Comparison of ENCODE assay signal across 10 cellular contexts in the genomic region with DNA sequence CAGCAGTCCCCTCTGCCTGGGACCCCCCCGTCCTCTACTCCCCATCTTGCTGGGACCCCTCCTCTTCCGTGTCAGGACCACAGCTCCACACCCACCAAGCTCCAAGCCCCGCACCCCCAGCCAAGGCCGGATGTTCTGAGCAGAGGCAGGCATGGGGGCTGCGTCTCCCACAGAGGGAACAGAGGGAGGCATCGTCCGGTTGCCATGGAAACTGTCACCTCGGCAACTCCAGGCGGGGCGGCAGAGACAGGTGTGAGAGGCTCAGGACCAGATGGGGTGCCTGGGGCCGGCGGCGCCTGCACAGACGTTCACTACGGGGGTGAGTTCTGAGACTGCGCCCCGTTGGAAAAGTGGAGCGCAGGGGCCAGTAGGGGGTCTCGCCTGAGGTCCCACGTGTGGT. TPM values are rescaled to one million over a fixed set of nuclear protein-coding genes. Genes with fewer than 3 reads are reported as not detected.
DNase-seq lines count a peak whose midpoint lies in the region; ATAC-seq and TF ChIP-seq lines count a peak whose summit lies in the region.
"Had no signal": no experiment of that assay in that cellular context is flagged by ENCODE, and none has a peak within 500 bp of the region (broad histone marks: within the 10 kb centered on the region; RNA-seq: fewer than 3 reads in every experiment).

No MANE protein-coding gene starts in this region.

- peaks cover 19% of the 10 kb centered on the region for H3K4me1 Mint-ChIP-seq in activated naive CD4-positive, alpha-beta T cell treated with anti-CD3 and anti-CD28 coated beads, Interleukin-2, amount 10 ng/mL, durations not matched to agents 7 days and 5 days
- peaks cover 29% of the 10 kb centered on the region for H3K4me1 Mint-ChIP-seq in stimulated activated memory B cell treated with anti-CD40 and anti-IgM and Interleukin-4, amounts not matched to agents 10 μg/mL and 1 μg/mL and 100 μg/mL, for 72 hours
- H3K4me1 Mint-ChIP-seq in type B pancreatic cell (ENCODE audit: unreplicated experiment), result no peaks in the 10 kb centered on the region

- no peaks in the 10 kb centered on the region for H3K27me3 Mint-ChIP-seq in activated naive CD4-positive, alpha-beta T cell treated with anti-CD3 and anti-CD28 coated beads, Interleukin-2, amount 10 ng/mL, durations not matched to agents 7 days and 5 days
- H3K27me3 Mint-ChIP-seq in stimulated activated memory B cell treated with anti-CD40 and anti-IgM and Interleukin-4, amounts not matched to agents 10 μg/mL and 1 μg/mL and 100 μg/mL, for 72 hours, result no peaks in the 10 kb centered on the region
- H3K27me3 Mint-ChIP-seq in type B pancreatic cell, result no peaks in the 10 kb centered on the region

- TF ChIP-seq CTCF in type B pancreatic cell (conservative IDR thresholded peaks at IDR 0.05), result no peak

- H3K9me3 Mint-ChIP-seq in activated naive CD4-positive, alpha-beta T cell treated with anti-CD3 and anti-CD28 coated beads, Interleukin-2, amount 10 ng/mL, durations not matched to agents 7 days and 5 days, result no peaks in the 10 kb centered on the region
- no peaks in the 10 kb centered on the region for H3K9me3 Mint-ChIP-seq in stimulated activated memory B cell treated with anti-CD40 and anti-IgM and Interleukin-4, amounts not matched to agents 10 μg/mL and 1 μg/mL and 100 μg/mL, for 72 hours
- no peaks in the 10 kb centered on the region for H3K9me3 Mint-ChIP-seq in type B pancreatic cell

- DNase-seq in activated naive CD4-positive, alpha-beta T cell treated with anti-CD3 and anti-CD28 coated beads, Interleukin-2, amount 10 ng/mL, durations not matched to agents 7 days and 5 days, result peak; percentile 65
- no peak for DNase-seq in activated naive CD4-positive, alpha-beta T cell treated with Interleukin-2 at 50 U/mL for 16 hours
- peak; percentile 96 for DNase-seq in NCI-H2171 (lab: John Stamatoyannopoulos, UW)
- peak; percentile 76 for DNase-seq in cerebellum (ENCODE audit: low spot score)
- no peak for DNase-seq in NCI-H2029 (lab: John Stamatoyannopoulos, UW)
- no peak for DNase-seq in type B pancreatic cell (ENCODE audit: extremely low spot score, unreplicated experiment)
- DNase-seq: PC-3 had no signal

- CTCF ChIA-PET in activated naive CD4-positive, alpha-beta T cell treated with anti-CD3 and anti-CD28 coated beads, Interleukin-2, amount 10 ng/mL, durations not matched to agents 7 days and 5 days (lab: Charles Lee), result no interaction called here

- peaks cover 28% of the 10 kb centered on the region for H3K36me3 Mint-ChIP-seq in activated naive CD4-positive, alpha-beta T cell treated with anti-CD3 and anti-CD28 coated beads, Interleukin-2, amount 10 ng/mL, durations not matched to agents 7 days and 5 days
- peaks cover 31% of the 10 kb centered on the region for H3K36me3 Mint-ChIP-seq in stimulated activated memory B cell treated with anti-CD40 and anti-IgM and Interleukin-4, amounts not matched to agents 10 μg/mL and 1 μg/mL and 100 μg/mL, for 72 hours
- H3K36me3 Mint-ChIP-seq in type B pancreatic cell, result peaks cover 5% of the 10 kb centered on the region

- H3K27ac Mint-ChIP-seq in activated naive CD4-positive, alpha-beta T cell treated with anti-CD3 and anti-CD28 coated beads, Interleukin-2, amount 10 ng/mL, durations not matched to agents 7 days and 5 days, result no peak overlapping the region
- peak overlapping the region; percentile 4 for H3K27ac Mint-ChIP-seq in stimulated activated memory B cell treated with anti-CD40 and anti-IgM and Interleukin-4, amounts not matched to agents 10 μg/mL and 1 μg/mL and 100 μg/mL, for 72 hours
- no peak overlapping the region for H3K27ac Mint-ChIP-seq in type B pancreatic cell

- ATAC-seq in stimulated activated memory B cell treated with anti-CD40 and anti-IgM and Interleukin-4, amounts not matched to agents 10 μg/mL and 1 μg/mL and 100 μg/mL, for 72 hours, result peak; percentile 57
- ATAC-seq in GM19328 (IDR thresholded peaks at IDR 0.05; ENCODE audit: unreplicated experiment), result no peak
- ATAC-seq: PC-3 had no signal

- no peak overlapping the region for H3K4me3 Mint-ChIP-seq in activated naive CD4-positive, alpha-beta T cell treated with anti-CD3 and anti-CD28 coated beads, Interleukin-2, amount 10 ng/mL, durations not matched to agents 7 days and 5 days
- H3K4me3 Mint-ChIP-seq in stimulated activated memory B cell treated with anti-CD40 and anti-IgM and Interleukin-4, amounts not matched to agents 10 μg/mL and 1 μg/mL and 100 μg/mL, for 72 hours, result no peak overlapping the region
- H3K4me3 Mint-ChIP-seq in type B pancreatic cell, result no peak overlapping the region

RNA-seq across cellular contexts. Expression of a gene that starts 5.4 kb away (rescaled TPM):
- not detected for total RNA-seq in cerebellum
- not detected in 2 replicates for total RNA-seq in type B pancreatic cell (ENCODE audit: low replicate concordance)
- total RNA-seq: myocyte, PC-3 had no signal

RNA-seq across cellular contexts. Expression of a gene that starts 5.7 kb away (rescaled TPM):
- 31.0 TPM for total RNA-seq in cerebellum
- total RNA-seq in type B pancreatic cell (ENCODE audit: low replicate concordance), result 59.6 and 74.2 TPM in 2 replicates

RNA-seq across cellular contexts. Expression of a gene that starts 14.4 kb away (rescaled TPM):
- total RNA-seq in cerebellum, result 19.0 TPM
- 48.8 and 56.7 TPM in 2 replicates for total RNA-seq in type B pancreatic cell (ENCODE audit: low replicate concordance)

RNA-seq across cellular contexts. Expression of a gene that starts 18.5 kb away (rescaled TPM):
- total RNA-seq in cerebellum (0.36 TPM), type B pancreatic cell (ENCODE audit: low replicate concordance) (1.2 and 2.2 TPM in 2 replicates)
- total RNA-seq: myocyte had no signal

RNA-seq across cellular contexts. Expression of a gene that starts 27.2 kb away (rescaled TPM):
- 7.7 TPM for total RNA-seq in cerebellum
- 83.0 and 124 TPM in 2 replicates for total RNA-seq in type B pancreatic cell (ENCODE audit: low replicate concordance)

Comparison
In these comparisons a context has a peak if more than half of its experiments do, and no peak if none do; other contexts are left out.
1. DNase-seq: peak in activated naive CD4-positive, alpha-beta T cell treated with anti-CD3 and anti-CD28 coated beads, Interleukin-2, amount 10 ng/mL, durations not matched to agents 7 days and 5 days (single experiment), NCI-H2171 (single experiment) and cerebellum (single experiment); none in activated naive CD4-positive, alpha-beta T cell treated with Interleukin-2 at 50 U/mL for 16 hours (single experiment), NCI-H2029 (single experiment) and type B pancreatic cell (single experiment).